ENCODE assay signal across 8 cellular contexts in the genomic region with DNA sequence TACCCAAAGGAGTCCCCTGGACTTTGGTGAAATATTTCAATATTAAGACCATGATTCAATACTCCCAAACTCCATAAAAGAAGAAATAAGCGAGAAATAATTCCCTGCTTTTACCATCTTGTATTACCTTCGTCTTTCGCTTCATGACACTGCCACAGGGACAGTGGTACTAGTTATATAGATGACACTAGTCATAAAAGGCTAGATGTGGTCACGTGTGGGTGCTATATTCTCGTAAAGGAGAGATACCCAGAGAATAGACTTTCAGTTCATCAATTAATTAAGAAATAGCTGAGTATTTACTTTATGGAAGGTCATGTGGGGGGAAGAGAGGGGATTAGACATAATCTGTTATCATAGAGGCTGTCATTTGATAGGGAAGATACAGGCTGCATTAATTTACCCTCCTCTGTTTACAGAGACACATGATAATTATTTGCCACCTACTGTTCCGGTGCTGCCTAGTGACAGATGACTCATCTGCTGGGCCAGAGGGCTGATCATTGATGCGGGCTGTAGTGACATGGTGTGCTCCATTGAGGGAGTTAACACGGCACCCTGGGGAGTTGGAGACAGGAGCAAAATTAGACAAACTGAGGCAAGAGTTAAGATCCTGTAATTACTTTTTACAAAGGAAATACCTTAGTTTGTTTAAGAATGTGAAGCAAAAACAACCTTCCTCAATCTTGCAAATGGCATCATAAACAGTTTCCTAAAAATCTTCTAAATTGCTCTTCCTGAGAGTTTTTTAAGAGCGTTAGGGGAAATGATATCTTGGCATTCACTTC.
DNase-seq lines count a peak whose midpoint lies in the region; ATAC-seq and FAIRE-seq lines count a peak whose summit lies in the region.

No MANE protein-coding gene starts in this region.

- peak overlapping the region in 3 of 6 donors; percentile 21 to 25 (median 24) for H3K27ac Mint-ChIP-seq in naive B cell

- DNase-seq in GM18507 (ENCODE audit: extremely low spot score, insufficient read length, low read depth): no peak
- peak; percentile 11 for DNase-seq in NCI-H69 (lab: John Stamatoyannopoulos, UW)
- DNase-seq in naive B cell: no peak
- DNase-seq in kidney tubule cell (ENCODE audit: low spot score): no peak
- DNase-seq in stimulated activated CD4-positive, alpha-beta T cell treated with anti-CD3 and anti-CD28 coated beads, Interleukin-15, amount 100 ng/mL, for 24 hours: no peak

- ATAC-seq in GM21576 (IDR thresholded peaks at IDR 0.05; ENCODE audit: unreplicated experiment): peak; percentile 74
- ATAC-seq in naive B cell (ENCODE audit: low read depth in 2 of 2): peak; percentile 78
- ATAC-seq in HG02840 (IDR thresholded peaks at IDR 0.05; ENCODE audit: low FRiP score, unreplicated experiment): no peak
- ATAC-seq in GM21381 (IDR thresholded peaks at IDR 0.05; ENCODE audit: unreplicated experiment): no peak

- peak; percentile 89 for FAIRE-seq in GM18507 (lab: Jason Lieb, UNC)

- H3K9me3 Mint-ChIP-seq in naive B cell: no peaks in the 10 kb centered on the region

- H3K4me1 Mint-ChIP-seq in naive B cell: no peaks in the 10 kb centered on the region

- H3K4me3 Mint-ChIP-seq in naive B cell: no peak overlapping the region

- no peaks in the 10 kb centered on the region for H3K27me3 Mint-ChIP-seq in naive B cell

- H3K36me3 Mint-ChIP-seq in naive B cell: peaks cover 13 to 40% of the 10 kb centered on the region in 2 donors

Comparison
In these comparisons a context has a peak if more than half of its experiments do, and no peak if none do; other contexts are left out.
1. ATAC-seq: peak in GM21576 (single experiment) and naive B cell (2 of 2); none in HG02840 (single experiment) and GM21381 (single experiment).